In the genomic region with DNA sequence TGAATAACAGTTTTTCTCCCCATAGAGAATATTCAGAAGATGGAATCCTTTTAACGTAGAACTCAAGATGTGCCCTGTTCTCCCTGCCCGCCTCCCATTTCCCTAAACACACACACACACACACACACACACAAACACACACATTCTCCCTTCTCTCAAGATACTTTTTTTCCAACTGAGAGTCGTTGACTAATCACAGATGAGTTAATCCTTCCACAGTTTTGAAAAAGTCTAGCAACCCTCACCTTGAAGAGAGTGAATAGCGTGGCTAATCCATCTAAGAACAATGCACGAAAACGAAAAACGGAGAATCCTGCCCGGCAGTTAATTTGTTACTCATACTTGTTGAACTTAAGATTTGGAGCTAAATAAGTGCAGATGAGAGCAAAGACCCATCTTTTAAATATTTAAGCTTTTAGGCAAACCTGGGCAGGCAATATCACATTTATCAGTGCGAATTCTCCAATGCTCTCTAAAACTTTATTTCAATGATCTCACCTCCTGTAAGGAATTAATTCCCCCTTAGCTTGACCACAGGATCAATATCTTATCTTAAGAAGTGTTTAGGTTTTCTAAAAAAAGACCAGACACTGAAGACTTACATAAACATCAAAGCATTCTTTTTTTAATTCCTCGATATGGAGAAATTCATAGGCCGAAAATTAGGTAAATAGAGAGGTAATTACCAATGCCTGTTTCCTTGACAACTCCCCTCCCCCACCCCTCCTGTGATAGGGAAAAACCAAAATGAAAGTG, we compare ENCODE assay signal across 1 cellular context.
TF ChIP-seq lines count a peak whose summit lies in the region.

No MANE protein-coding gene starts in this region.

TF ChIP-seq in SK-N-SH treated with all-trans-retinoic acid at 6 μM for 48 hours, 23 proteins besides CTCF, POLR2A, EP300 and RAD21 (continued from another document):
- no peak for TF ChIP-seq ZFP30 (CRISPR knock-in tag; IDR thresholded peaks at IDR 0.05)
